Comparison of ENCODE assay signal across 8 cellular contexts in the genomic region with DNA sequence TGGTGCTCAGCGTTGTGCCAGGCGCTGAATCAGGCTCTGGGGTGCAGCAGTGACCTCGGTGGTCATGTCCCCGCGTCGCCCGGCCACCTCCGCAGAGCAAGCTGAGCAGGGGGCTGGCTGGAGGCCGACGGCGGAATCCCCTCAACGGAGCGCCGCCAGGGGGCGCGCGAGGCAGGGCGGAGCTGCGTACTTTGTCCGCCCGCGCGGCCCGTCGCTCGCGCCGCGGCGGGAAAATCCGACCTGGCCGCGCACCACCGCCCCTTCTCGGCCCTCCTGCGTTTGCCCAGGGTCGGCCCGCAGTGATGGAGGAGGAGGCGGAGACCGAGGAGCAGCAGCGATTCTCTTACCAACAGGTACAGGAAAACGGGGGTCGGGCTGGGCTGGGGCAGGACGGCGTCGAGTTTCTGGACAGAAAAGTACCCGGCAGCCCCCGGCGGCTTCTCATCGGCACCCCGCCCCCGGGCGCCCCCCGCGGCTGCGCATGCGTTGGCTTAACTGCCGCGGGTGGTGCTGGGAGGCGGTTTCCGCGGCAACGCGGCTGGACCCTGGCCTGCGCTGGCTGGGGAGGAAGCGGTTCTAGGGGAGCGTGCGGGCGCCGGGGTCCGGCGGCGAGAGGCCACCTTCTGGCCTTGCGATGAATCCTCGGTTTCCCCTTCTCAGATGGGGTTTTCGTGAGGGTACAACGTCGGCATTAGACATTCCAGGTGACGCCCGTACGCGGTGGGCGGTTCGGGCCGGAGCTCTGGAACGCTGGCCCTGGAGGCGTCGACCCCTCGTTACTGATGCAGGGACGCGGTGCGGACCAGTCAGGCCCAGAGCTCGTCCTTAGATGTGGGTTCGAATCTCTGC.
A peak's percentile ranks its signal among the peaks of the same experiment; 100 is the strongest.
DNase-seq lines count a peak whose midpoint lies in the region; ATAC-seq and TF ChIP-seq lines count a peak whose summit lies in the region.

TSS of gene CENPS (plus strand) at position 218 of the 849 bp plus-strand sequence. CDS start at position 303, 85 bp downstream.

- DNase-seq in AG09309 (ENCODE audit: low read depth) (peak; percentile 16), NCI-H345 (lab: John Stamatoyannopoulos, UW) (peak; percentile 88), caudate nucleus (lab: John Stamatoyannopoulos, UW) (peak in 60 of 61 donors; percentile 44 to 98 (median 82)), islet precursor cell (peak; percentile 92)
- peak; percentile 81 to 88 (median 86) for DNase-seq in activated CD4-positive, CD25-positive, alpha-beta regulatory T cell (lab: John Stamatoyannopoulos, UW)
- peak; percentile 95 for DNase-seq in stimulated activated CD4-positive, alpha-beta T cell treated with anti-CD3 and anti-CD28 coated beads, Interleukin-12 subunit alpha, Interleukin-12 subunit beta, amount 100 ng/mL, for 4 hours

- ATAC-seq in GM18873 (IDR thresholded peaks at IDR 0.05; ENCODE audit: low FRiP score, unreplicated experiment) (peak; percentile 56), HG03135 (IDR thresholded peaks at IDR 0.05; ENCODE audit: unreplicated experiment) (peak; percentile 77)

- TF ChIP-seq CTCF in AG09309 (IDR thresholded peaks at IDR 0.05; ENCODE audit: control insufficient read depth, insufficient read depth, low read depth, low read length, missing control alignments) = peak; percentile 79

- peak within 1 kb of the TSS; percentile 37 for H3K27ac ChIP-seq in caudate nucleus (ENCODE audit: low read depth, low read length)

- peak within 1 kb of the TSS; percentile 86 for H3K4me3 ChIP-seq in AG09309 (ENCODE audit: control insufficient read depth, low read depth, low read length)

Comparison
In these comparisons a context has a peak if more than half of its experiments do, and no peak if none do; other contexts are left out.
1. Peak in every context shown above with its lines: DNase-seq, ATAC-seq, H3K4me3 ChIP-seq and H3K27ac ChIP-seq.
2. DNase-seq: peak in every context shown above with its lines; median percentile 95 in stimulated activated CD4-positive, alpha-beta T cell treated with anti-CD3 and anti-CD28 coated beads, Interleukin-12 subunit alpha, Interleukin-12 subunit beta, amount 100 ng/mL, for 4 hours; 92 in islet precursor cell; 88 in NCI-H345; 86 in activated CD4-positive, CD25-positive, alpha-beta regulatory T cell; 82 in caudate nucleus; 16 in AG09309.